In the genomic region with DNA sequence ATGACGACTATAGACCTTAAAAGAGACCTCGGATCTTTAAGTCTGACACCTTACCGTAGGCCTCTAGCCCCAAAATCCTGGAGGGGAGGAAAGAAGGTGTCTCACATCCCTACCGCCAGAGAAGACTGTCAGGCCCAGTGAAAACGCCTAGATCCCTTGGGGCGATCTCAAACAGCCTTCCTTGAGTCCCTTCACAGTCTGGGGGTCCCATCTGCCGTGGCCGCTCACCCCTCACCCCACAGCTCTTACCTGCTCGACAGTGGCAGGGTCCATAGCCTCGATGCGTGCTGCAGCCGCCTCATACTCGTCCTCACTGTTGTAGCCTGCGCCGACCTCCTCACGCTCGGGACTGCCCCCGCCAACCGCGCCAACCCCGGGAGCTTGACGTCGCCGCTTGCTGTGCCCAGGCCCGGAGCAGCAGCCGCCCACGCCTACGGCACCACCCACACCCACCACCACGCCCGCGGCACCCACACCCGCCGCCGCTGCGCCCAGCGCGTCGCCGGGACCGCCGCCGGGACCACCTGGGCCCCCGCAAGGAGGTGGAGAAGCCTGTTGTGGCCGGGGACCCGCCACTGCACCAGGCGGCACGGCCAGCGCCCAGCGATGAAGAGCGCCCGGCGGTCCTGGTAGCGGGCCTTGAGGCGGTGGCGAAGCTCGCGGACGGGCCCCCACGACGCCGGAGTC, we compare ENCODE assay signal across 6 cellular contexts. TPM values are rescaled to one million over a fixed set of nuclear protein-coding genes. Genes with fewer than 3 reads are reported as not detected.
DNase-seq lines count a peak whose midpoint lies in the region; ATAC-seq lines count a peak whose summit lies in the region.

No MANE protein-coding gene starts in this region.

- H3K27me3 ChIP-seq in thymus (ENCODE audit: control insufficient read depth, insufficient read depth), result no peaks in the 10 kb centered on the region

- peak; percentile 42 for DNase-seq in activated T-cell treated with anti-CD3 and anti-CD28 coated beads for 4 hours
- no peak for DNase-seq in iPS-NIHi7 (ENCODE audit: extremely low spot score)

- 3% methylated on average over 61 of the region's 61 CpGs for WGBS in thymus

- H3K27ac ChIP-seq in thymus (ENCODE audit: low read depth), result peak overlapping the region; percentile 99

- peaks cover 10% of the 10 kb centered on the region for H3K36me3 ChIP-seq in thymus (ENCODE audit: control insufficient read depth, insufficient read depth)

- ATAC-seq in HG02798 (IDR thresholded peaks at IDR 0.05; ENCODE audit: poor library complexity, unreplicated experiment) (peak; percentile 0), HG02642 (IDR thresholded peaks at IDR 0.05; ENCODE audit: poor library complexity, unreplicated experiment) (no peak)

- peaks cover 3% of the 10 kb centered on the region for H3K4me1 ChIP-seq in thymus (ENCODE audit: control insufficient read depth, insufficient read depth, low read length)

- H3K4me3 ChIP-seq in iPS-18c (ENCODE audit: insufficient read depth, low read depth, low read length) (peak overlapping the region; percentile 42), thymus (ENCODE audit: low read length) (peak overlapping the region; percentile 77)

- H3K9me3 ChIP-seq in iPS-18c (ENCODE audit: control insufficient read depth, insufficient read depth, low read length) (peaks cover 5% of the 10 kb centered on the region), thymus (ENCODE audit: control insufficient read depth) (no peaks in the 10 kb centered on the region)

RNA-seq across cellular contexts. Expression of a gene that starts 0.5 kb away (rescaled TPM):
- 62.4 TPM for polyA plus RNA-seq in thymus

RNA-seq across cellular contexts. Expression of a gene that starts 14.8 kb away (rescaled TPM):
- 3.1 TPM for polyA plus RNA-seq in thymus

RNA-seq across cellular contexts. Expression of a gene that starts 38.0 kb away (rescaled TPM):
- 75.4 TPM for polyA plus RNA-seq in thymus

RNA-seq across cellular contexts. Expression of a gene that starts 45.2 kb away (rescaled TPM):
- 37.0 TPM for polyA plus RNA-seq in thymus

RNA-seq across cellular contexts. Expression of a gene that starts 45.4 kb away (rescaled TPM):
- 13.3 TPM for polyA plus RNA-seq in thymus
